19 cellular contexts compared by ENCODE assay signal in the genomic region with DNA sequence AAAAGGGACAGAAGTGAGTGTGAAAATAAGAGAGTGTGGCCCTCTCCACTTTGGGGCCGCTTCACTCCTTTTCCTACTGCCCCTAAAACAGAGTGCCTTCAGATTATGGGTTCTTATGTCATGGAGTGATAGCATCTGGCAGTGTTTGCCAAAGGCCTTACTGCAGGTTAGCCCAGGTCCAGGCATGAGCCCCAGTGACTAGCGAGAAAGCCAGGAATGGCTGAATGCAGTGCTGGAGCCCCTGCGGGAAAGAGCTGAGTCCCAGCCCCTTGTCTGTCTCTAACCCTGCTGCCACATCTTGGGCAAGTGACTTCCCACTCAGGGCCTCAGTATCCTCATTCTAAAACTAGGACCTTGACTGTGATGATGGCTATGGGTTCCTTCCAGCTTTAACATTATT. TPM values are rescaled to one million over a fixed set of nuclear protein-coding genes. Genes with fewer than 3 reads are reported as not detected.
A peak's percentile ranks its signal among the peaks of the same experiment; 100 is the strongest.
DNase-seq lines count a peak whose midpoint lies in the region; ATAC-seq, FAIRE-seq and TF ChIP-seq lines count a peak whose summit lies in the region.
"Had no signal": no experiment of that assay in that cellular context is flagged by ENCODE, and none has a peak within 500 bp of the region (broad histone marks: within the 10 kb centered on the region; RNA-seq: fewer than 3 reads in every experiment).

No MANE protein-coding gene starts in this region.

- no peaks in the 10 kb centered on the region for H3K36me3 ChIP-seq in bronchial epithelial cell (ENCODE audit: control insufficient read depth, insufficient read depth, low read length)
- H3K36me3 ChIP-seq in lung (ENCODE audit: control insufficient read depth in 2 of 2, insufficient read depth in 2 of 2, low read length in 2 of 2): no peaks in the 10 kb centered on the region
- no peaks in the 10 kb centered on the region for H3K36me3 ChIP-seq in smooth muscle cell (ENCODE audit: low read depth)

- H2AFZ ChIP-seq in smooth muscle cell (ENCODE audit: low read depth): no peak overlapping the region

- H3K27me3 ChIP-seq in AG04450 (ENCODE audit: control insufficient read depth, insufficient read depth, low read length) (no peaks in the 10 kb centered on the region), bronchial epithelial cell (ENCODE audit: control insufficient read depth, insufficient read depth, low read length) (peaks cover 6% of the 10 kb centered on the region), lung (ENCODE audit: control insufficient read depth, insufficient read depth) (no peaks in the 10 kb centered on the region), smooth muscle cell (ENCODE audit: low read depth) (no peaks in the 10 kb centered on the region)

- H3K4me2 ChIP-seq in smooth muscle cell: no peak overlapping the region

- POLR2A ChIA-PET in AG04450 (lab: Yijun Ruan, JAX): interaction anchor here (0.7 kb wide), 1 partner anchor 22 kb away, joined by 8 read pairs; no protein-coding TSS in a partner anchor

- H3K9ac ChIP-seq in smooth muscle cell (ENCODE audit: low read depth): no peak overlapping the region

- ATAC-seq in lung (ENCODE audit: insufficient read depth, low FRiP score): no peak
- no peak for ATAC-seq in HG02610 (IDR thresholded peaks at IDR 0.05; ENCODE audit: unreplicated experiment)
- no peak for ATAC-seq in HG03159 (IDR thresholded peaks at IDR 0.05; ENCODE audit: unreplicated experiment)
- ATAC-seq: T-cell had no signal

- 91 to 96% methylated on average over 3 of the region's 3 CpGs for WGBS in lung, 2 donors
- WGBS in smooth muscle cell (ENCODE audit: low lambda C conversion rate): 87% methylated on average over 3 of the region's 3 CpGs

- DNase-seq in AG04450 (ENCODE audit: low read depth, low spot score) (no peak), bronchial epithelial cell (ENCODE audit: low read depth) (no peak), lung (ENCODE audit: low spot score) (no peak), smooth muscle cell (lab: John Stamatoyannopoulos, UW; ENCODE audit: unreplicated experiment) (no peak), RCC 7860 (ENCODE audit: low spot score) (no peak), mucosa of gallbladder (ENCODE audit: low spot score) (no peak)
- DNase-seq: activated CD4-positive, alpha-beta T cell treated with anti-CD3 and anti-CD28 coated beads, Interleukin-2, amount 50 U/mL, for 48 hours; activated naive CD4-positive, alpha-beta T cell treated with anti-CD3 and anti-CD28 coated beads for 36 hours; activated T-cell treated with anti-CD3 and anti-CD28 coated beads, Interleukin-2, amount 50 U/mL, for 1 hour; CD4-positive, alpha-beta memory T cell; dermis blood vessel endothelial cell; DND-41; kidney; stimulated activated CD4-positive, alpha-beta T cell treated with anti-CD3 and anti-CD28 coated beads, Interleukin-4, amount 100 ng/mL, for 24 hours; T-cell had no signal

- peaks cover 57% of the 10 kb centered on the region for H3F3A ChIP-seq in smooth muscle cell (ENCODE audit: low read depth)

- H4K20me1 ChIP-seq in smooth muscle cell (ENCODE audit: low read depth): peaks cover 62% of the 10 kb centered on the region

- H3K4me3 ChIP-seq in AG04450 (ENCODE audit: low read depth, low read length) (peak overlapping the region; percentile 93), bronchial epithelial cell (ENCODE audit: low read depth, low read length) (no peak overlapping the region), lung (no peak overlapping the region), smooth muscle cell (no peak overlapping the region)
- H3K4me3 ChIP-seq: skin epidermis had no signal

- peaks cover 84% of the 10 kb centered on the region for H3K79me2 ChIP-seq in smooth muscle cell (ENCODE audit: low read depth)

- H3K4me1 ChIP-seq in lung (ENCODE audit: control insufficient read depth in 2 of 2, insufficient read depth in 2 of 2, low read length in 2 of 2): peaks cover 3 to 12% of the 10 kb centered on the region in 2 donors
- peaks cover 33% of the 10 kb centered on the region for H3K4me1 ChIP-seq in smooth muscle cell (ENCODE audit: low read depth)

- H3K9me3 ChIP-seq in AG04450 (ENCODE audit: control insufficient read depth, insufficient read depth, low read length) (no peaks in the 10 kb centered on the region; the same call in 1 of the 2 replicates), lung (ENCODE audit: control insufficient read depth in 2 of 2, insufficient read depth in 1 of 2, low read length in 1 of 2) (no peaks in the 10 kb centered on the region), smooth muscle cell (replicated peaks; ENCODE audit: low read depth) (no peaks in the 10 kb centered on the region)

- FAIRE-seq in bronchial epithelial cell (lab: Jason Lieb, UNC): peak; percentile 18
- FAIRE-seq in RCC 7860 (lab: Jason Lieb, UNC): no peak
- FAIRE-seq: kidney had no signal

- TF ChIP-seq CTCF in AG04450 (IDR thresholded peaks at IDR 0.05; ENCODE audit: low read depth, low read length) (no peak), bronchial epithelial cell (IDR thresholded peaks at IDR 0.05; ENCODE audit: insufficient read depth, low read length, severe bottlenecking) (no peak), lung (IDR thresholded peaks at IDR 0.05; ENCODE audit: control extremely low read depth, extremely low read depth) (no peak), smooth muscle cell (IDR thresholded peaks at IDR 0.05; ENCODE audit: borderline replicate concordance, insufficient read depth, poor library complexity, severe bottlenecking) (no peak)

- CTCF ChIA-PET in AG04450 (lab: Charles Lee): interaction anchor here (0.8 kb wide), 1 partner anchor 534 kb away, joined by 15 read pairs; no protein-coding TSS in a partner anchor

- peak overlapping the region; percentile 52 for H3K27ac ChIP-seq in AG04450 (ENCODE audit: low read depth, low read length)
- H3K27ac ChIP-seq in lung (ENCODE audit: low read depth in 1 of 2, low read length in 1 of 2): peak overlapping the region; percentile 24 to 57
- peak overlapping the region; percentile 49 for H3K27ac ChIP-seq in smooth muscle cell (ENCODE audit: low read depth)
- H3K27ac ChIP-seq: VCaP had no signal

RNA-seq across cellular contexts. Expression of a gene that starts 6.0 kb away (rescaled TPM):
- 3,867 and 4,154 TPM in 2 replicates for polyA plus RNA-seq in AG04450 (2011; rRNA removed)
- 2,998 and 3,399 TPM in 2 replicates for polyA minus RNA-seq in AG04450 (2011; rRNA and poly(A)+ RNA removed)
- total RNA-seq in bronchial epithelial cell: 0.51 and 9.2 TPM in 2 replicates
- total RNA-seq in lung: 100 to 1,000 TPM; 139 to 196 TPM
- 10 to 100 TPM; 22.2 to 34.4 TPM for polyA plus RNA-seq in lung
- 766 and 787 TPM in 2 replicates for total RNA-seq in smooth muscle cell
- 381 and 426 TPM in 2 replicates for polyA plus RNA-seq in smooth muscle cell
- total RNA-seq in mucosa of gallbladder: 246 TPM
- total RNA-seq: activated naive CD4-positive, alpha-beta T cell treated with anti-CD3 and anti-CD28 coated beads for 36 hours had no signal
- polyA plus RNA-seq: CD4-positive, alpha-beta memory T cell had no signal

RNA-seq across cellular contexts. Expression of a gene that starts 56.2 kb away (rescaled TPM):
- polyA plus RNA-seq in AG04450 (2011; rRNA removed) (25.2 and 41.7 TPM in 2 replicates), lung (10 to 100 TPM; 50.5 to 86.4 TPM), smooth muscle cell (225 and 416 TPM in 2 replicates)
- 4.3 and 8.8 TPM in 2 replicates for polyA minus RNA-seq in AG04450 (2011; rRNA and poly(A)+ RNA removed)
- total RNA-seq in bronchial epithelial cell (41.1 and 329 TPM in 2 replicates), lung (100 to 1,000 TPM in 1 of 2 donors, 10 to 100 TPM in 1; 75.9 to 104 TPM), smooth muscle cell (143 and 162 TPM in 2 replicates), mucosa of gallbladder (27.7 TPM)
- total RNA-seq: CD4-positive, alpha-beta memory T cell had no signal
- polyA plus RNA-seq: CD4-positive, alpha-beta memory T cell had no signal

Comparison
In these comparisons a context has a peak if more than half of its experiments do, and no peak if none do; other contexts are left out.
1. RNA of a gene that starts 6.0 kb away (total RNA-seq): 766 to 787 TPM in smooth muscle cell, 246 TPM in mucosa of gallbladder (single experiment) and 139 to 196 TPM in lung; 0.51 to 9.2 TPM in bronchial epithelial cell; every median in the first group is over 10 times any median in the second.
2. Peak in every context shown above with its lines, with median percentiles within 50 percentile points of each other: H3K27ac ChIP-seq.